ENCODE assay signal across 19 cellular contexts in the genomic region with DNA sequence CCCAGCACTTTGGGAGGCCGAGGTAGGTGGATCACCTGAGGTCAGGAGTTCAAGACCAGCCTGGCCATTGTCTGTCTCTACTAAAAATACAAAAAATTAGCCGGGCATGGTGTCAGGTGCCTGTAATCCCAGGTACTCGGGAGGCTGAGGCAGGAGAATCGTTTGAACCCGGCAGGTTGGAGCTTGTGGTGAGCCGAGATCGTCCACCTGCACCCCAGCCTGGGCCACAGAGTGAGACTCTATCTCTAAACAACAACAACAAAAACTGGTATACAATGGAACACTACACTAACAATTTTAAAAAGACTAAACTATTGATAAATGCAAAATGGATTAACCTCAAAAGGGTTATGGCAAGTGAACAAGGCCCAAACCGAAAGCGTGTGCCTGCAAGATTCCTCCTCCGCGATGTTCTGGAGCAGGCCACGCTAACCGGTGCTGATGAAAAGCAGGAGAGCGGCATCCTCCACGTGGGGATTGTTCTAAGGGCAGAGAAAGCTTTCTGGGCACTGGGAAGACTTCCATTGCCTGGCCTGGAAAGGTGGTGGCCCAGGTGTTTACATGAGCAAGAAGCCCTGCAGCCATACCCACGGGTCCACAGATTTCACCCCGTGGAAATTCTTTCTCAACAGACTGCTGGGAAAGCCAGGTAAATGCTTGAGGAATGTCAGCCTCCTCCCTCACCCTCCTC. TPM values are rescaled to one million over a fixed set of nuclear protein-coding genes. Genes with fewer than 3 reads are reported as not detected.
DNase-seq lines count a peak whose midpoint lies in the region; ATAC-seq and TF ChIP-seq lines count a peak whose summit lies in the region.
"Had no signal": no experiment of that assay in that cellular context is flagged by ENCODE, and none has a peak within 500 bp of the region (broad histone marks: within the 10 kb centered on the region; RNA-seq: fewer than 3 reads in every experiment).

No MANE protein-coding gene starts in this region.

- H3K27me3 ChIP-seq in right atrium auricular region: no peaks in the 10 kb centered on the region
- no peaks in the 10 kb centered on the region for H3K27me3 ChIP-seq in RWPE2 (ENCODE audit: insufficient read depth, poor library complexity, severe bottlenecking)
- peaks cover 0 to 51% of the 10 kb centered on the region in 2 experiments for H3K27me3 ChIP-seq in mesenchymal stem cell (ENCODE audit: control insufficient read depth in 1 of 2, insufficient read depth in 1 of 2, low read length in 2 of 2)
- no peaks in the 10 kb centered on the region for H3K27me3 ChIP-seq in upper lobe of right lung

- H4K91ac ChIP-seq in mesenchymal stem cell (ENCODE audit: low read length): peak overlapping the region; percentile 25

- H2BK12ac ChIP-seq in mesenchymal stem cell (ENCODE audit: low read length in 2 of 2): no peak overlapping the region

- H3K14ac ChIP-seq in mesenchymal stem cell (ENCODE audit: low read length in 2 of 2): no peak overlapping the region

- intact Hi-C loops in cardiac septum (cut with DNase I): no loop called here
- intact Hi-C loops in upper lobe of right lung (cut with DNase I): no loop called here

- H2AK5ac ChIP-seq in mesenchymal stem cell (ENCODE audit: low read length, severe bottlenecking): no peak overlapping the region

- H3K4me1 ChIP-seq in right atrium auricular region: peaks cover 0 to 16% of the 10 kb centered on the region in 2 donors
- H3K4me1 ChIP-seq in RWPE2 (ENCODE audit: insufficient read depth, poor library complexity, severe bottlenecking): peaks cover 2% of the 10 kb centered on the region
- H3K4me1 ChIP-seq in mesenchymal stem cell (ENCODE audit: control insufficient read depth, insufficient read depth, low read depth, low read length): peaks cover 29% of the 10 kb centered on the region
- H3K4me1 ChIP-seq in upper lobe of right lung: peaks cover 17% of the 10 kb centered on the region

- H3K23ac ChIP-seq in mesenchymal stem cell (ENCODE audit: low read length in 2 of 2): no peak overlapping the region

- no peak overlapping the region for H2BK120ac ChIP-seq in mesenchymal stem cell (ENCODE audit: low read depth, low read length)

- no peak overlapping the region for H3K18ac ChIP-seq in mesenchymal stem cell (ENCODE audit: low read depth in 1 of 2, low read length in 2 of 2)

- H3K9me3 ChIP-seq in right atrium auricular region (no peaks in the 10 kb centered on the region), RWPE2 (ENCODE audit: severe bottlenecking) (no peaks in the 10 kb centered on the region), mesenchymal stem cell (ENCODE audit: control insufficient read depth, low read length) (no peaks in the 10 kb centered on the region), upper lobe of right lung (no peaks in the 10 kb centered on the region)
- H3K9me3 ChIP-seq: left ventricle myocardium inferior had no signal

- H2BK5ac ChIP-seq in mesenchymal stem cell (ENCODE audit: low read depth, low read length, poor library complexity, severe bottlenecking): no peak overlapping the region

- no peak overlapping the region for H3K9ac ChIP-seq in mesenchymal stem cell (ENCODE audit: low read length)

- H3K4me2 ChIP-seq in mesenchymal stem cell (ENCODE audit: low read length, poor library complexity, severe bottlenecking): no peak overlapping the region

- no peak overlapping the region for H3K4me3 ChIP-seq in right atrium auricular region
- H3K4me3 ChIP-seq in RWPE2 (ENCODE audit: severe bottlenecking): no peak overlapping the region
- no peak overlapping the region for H3K4me3 ChIP-seq in mesenchymal stem cell (ENCODE audit: insufficient read depth in 1 of 2, low read depth in 1 of 2, low read length in 2 of 2)
- no peak overlapping the region for H3K4me3 ChIP-seq in upper lobe of right lung
- H3K4me3 ChIP-seq: left ventricle myocardium inferior had no signal

- DNase-seq in cardiac septum (ENCODE audit: low spot score): peak; percentile 55
- no peak for DNase-seq in right atrium auricular region (ENCODE audit: low spot score)
- no peak for DNase-seq in RWPE2 (ENCODE audit: low spot score)
- peak; percentile 27 for DNase-seq in mesenchymal stem cell
- peak; percentile 37 for DNase-seq in upper lobe of right lung
- DNase-seq in EL: no peak
- DNase-seq: AML-193; Calu3; cerebellar nuclear complex; effector memory CD4-positive, alpha-beta T cell; NCI-H1436; NCI-H2171 treated with DMSO at 0.1 percent for 48 hours; NCI-H526 treated with DMSO at 0.1 percent for 48 hours; stimulated activated CD4-positive, alpha-beta T cell treated with anti-CD3 and anti-CD28 coated beads, Interleukin-2, amount 100 ng/mL, for 24 hours; stimulated activated naive CD8-positive, alpha-beta T cell treated with anti-CD3 and anti-CD28 coated beads, Interleukin-15, Interleukin-2, amounts not matched to agents 100 U/mL and 50 U/mL, for 24 hours had no signal

- no peak overlapping the region for H2AFZ ChIP-seq in mesenchymal stem cell (ENCODE audit: low read depth, low read length)

- no peak overlapping the region for H3K4ac ChIP-seq in mesenchymal stem cell (ENCODE audit: low read depth in 1 of 2, low read length in 2 of 2)

- TF ChIP-seq CTCF in right atrium auricular region (IDR thresholded peaks at IDR 0.05): no peak
- no peak for TF ChIP-seq CTCF in RWPE2 (IDR thresholded peaks at IDR 0.05; ENCODE audit: poor library complexity, severe bottlenecking)
- TF ChIP-seq CTCF in upper lobe of right lung (IDR thresholded peaks at IDR 0.05): no peak

- ATAC-seq in RWPE2 (ENCODE audit: low read depth) (peak; percentile 28; the same call in 1 of the 3 replicates), upper lobe of right lung (no peak), GM18868 (IDR thresholded peaks at IDR 0.05; ENCODE audit: unreplicated experiment) (no peak)
- ATAC-seq: stimulated activated naive CD8-positive, alpha-beta T cell treated with anti-CD3 and anti-CD28 coated beads, Interleukin-15, Interleukin-2, amounts not matched to agents 100 U/mL and 50 U/mL, for 24 hours; T-cell had no signal

- H3K36me3 ChIP-seq in right atrium auricular region (no peaks in the 10 kb centered on the region), RWPE2 (ENCODE audit: low read depth) (no peaks in the 10 kb centered on the region), mesenchymal stem cell (ENCODE audit: control insufficient read depth in 1 of 2, insufficient read depth in 2 of 2, low read depth in 1 of 2, low read length in 2 of 2) (no peaks in the 10 kb centered on the region), upper lobe of right lung (no peaks in the 10 kb centered on the region)
- H3K36me3 ChIP-seq: left ventricle myocardium inferior had no signal

- H2BK15ac ChIP-seq in mesenchymal stem cell (ENCODE audit: low read depth, poor library complexity, severe bottlenecking): no peak overlapping the region

- no peak overlapping the region for H4K8ac ChIP-seq in mesenchymal stem cell (ENCODE audit: low read length)

- 93% methylated on average over 15 of the region's 17 CpGs for WGBS in mesenchymal stem cell

- H3K27ac ChIP-seq in right atrium auricular region (no peak overlapping the region), RWPE2 (ENCODE audit: poor library complexity, severe bottlenecking) (no peak overlapping the region), mesenchymal stem cell (ENCODE audit: low read length, poor library complexity, severe bottlenecking) (no peak overlapping the region), upper lobe of right lung (no peak overlapping the region)
- H3K27ac ChIP-seq: HL-60, left ventricle myocardium inferior had no signal

- H3K79me1 ChIP-seq in mesenchymal stem cell (replicated peaks; ENCODE audit: low read length, poor library complexity, severe bottlenecking): no peaks in the 10 kb centered on the region

RNA-seq across cellular contexts. Expression of a gene that starts 53.8 kb away (rescaled TPM):
- total RNA-seq in cardiac septum (38.9 TPM), right atrium auricular region (10 to 100 TPM; 31.8 to 34.2 TPM), upper lobe of right lung (57.1 TPM)
- 23.5 TPM for polyA plus RNA-seq in mesenchymal stem cell (2013, experiment 1 of 2)
- polyA plus RNA-seq in mesenchymal stem cell (2013, experiment 2 of 2): 22.9 TPM

Comparison
In these comparisons a context has a peak if more than half of its experiments do, and no peak if none do; other contexts are left out.
1. DNase-seq: peak in cardiac septum (single experiment), mesenchymal stem cell (single experiment) and upper lobe of right lung (single experiment); none in right atrium auricular region (single experiment), RWPE2 (single experiment) and EL (single experiment).